In the genomic region with DNA sequence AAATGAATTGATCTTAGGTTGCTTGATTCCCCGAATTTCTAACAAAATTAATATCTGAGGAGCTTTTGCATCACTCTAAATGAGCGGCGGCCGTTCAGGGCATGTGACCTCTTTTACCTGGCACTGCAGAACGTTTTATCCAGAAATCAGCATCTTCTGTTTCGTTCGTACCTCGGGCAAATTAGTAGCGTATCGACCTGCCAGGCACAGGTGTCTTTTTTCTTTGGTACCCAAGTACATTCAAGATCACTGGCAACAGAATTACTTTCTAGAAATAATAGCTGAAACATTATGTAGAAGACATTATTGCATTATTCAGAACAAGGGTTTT, we compare ENCODE assay signal across 8 cellular contexts. TPM values are rescaled to one million over a fixed set of nuclear protein-coding genes. Genes with fewer than 3 reads are reported as not detected.
DNase-seq lines count a peak whose midpoint lies in the region; ATAC-seq and TF ChIP-seq lines count a peak whose summit lies in the region.

No MANE protein-coding gene starts in this region.

- H3K36me3 ChIP-seq in right atrium auricular region (no peaks in the 10 kb centered on the region), body of pancreas (replicated peaks in 1 of 2; ENCODE audit: insufficient read depth in 1 of 2, low read depth in 2 of 2) (no peaks in the 10 kb centered on the region), mesenchymal stem cell (ENCODE audit: control insufficient read depth in 1 of 2, insufficient read depth in 2 of 2, low read depth in 1 of 2, low read length in 2 of 2) (no peaks in the 10 kb centered on the region), aorta (ENCODE audit: control insufficient read depth in 1 of 2, insufficient read depth in 2 of 2, low read length in 1 of 2) (no peaks in the 10 kb centered on the region)

- H3K9me3 ChIP-seq in right atrium auricular region (no peaks in the 10 kb centered on the region), body of pancreas (no peaks in the 10 kb centered on the region), mesenchymal stem cell (ENCODE audit: control insufficient read depth, low read length) (no peaks in the 10 kb centered on the region), aorta (ENCODE audit: control insufficient read depth, low read length) (no peaks in the 10 kb centered on the region)

- ATAC-seq in Right ventricle myocardium inferior (no peak), body of pancreas (peak; percentile 4), aorta (ENCODE audit: low FRiP score) (no peak), HG03095 (IDR thresholded peaks at IDR 0.05; ENCODE audit: unreplicated experiment) (no peak)

- H3K27me3 ChIP-seq in right atrium auricular region (no peaks in the 10 kb centered on the region), body of pancreas (no peaks in the 10 kb centered on the region), mesenchymal stem cell (ENCODE audit: control insufficient read depth in 1 of 2, insufficient read depth in 1 of 2, low read length in 2 of 2) (no peaks in the 10 kb centered on the region), aorta (ENCODE audit: control insufficient read depth in 1 of 2, insufficient read depth in 2 of 2, low read length in 1 of 2) (no peaks in the 10 kb centered on the region)

- DNase-seq in right atrium auricular region (ENCODE audit: low spot score) = no peak
- no peak for DNase-seq in Right ventricle myocardium inferior (ENCODE audit: missing footprints)
- peak in 1 of 4 donors; percentile 11 for DNase-seq in body of pancreas
- DNase-seq in mesenchymal stem cell = no peak
- no peak for DNase-seq in aorta
- DNase-seq in KBM-7 = no peak
- no peak for DNase-seq in NOMO-1 treated with dmso at 0.1 percent for 144 hours (lab: John Stamatoyannopoulos, UW; ENCODE audit: unreplicated experiment)

- H3K23ac ChIP-seq in mesenchymal stem cell (ENCODE audit: low read length in 2 of 2) = no peak overlapping the region

- no peak for TF ChIP-seq POLR2A in body of pancreas (IDR thresholded peaks at IDR 0.05)

- H2BK12ac ChIP-seq in mesenchymal stem cell (ENCODE audit: low read length in 2 of 2) = no peak overlapping the region

- intact Hi-C loops in Right ventricle myocardium inferior (cut with DNase I) (loop anchor here (10.0 kb wide), 1 partner anchor 93 kb away; a partner anchor contains a TSS), body of pancreas (cut with DNase I) (no loop called here), aorta (cut with DNase I) (loop anchor here (10.0 kb wide), 2 partner anchors 73 to 117 kb away; a partner anchor contains a TSS)

- H3K4me1 ChIP-seq in right atrium auricular region = peaks cover 0 to 19% of the 10 kb centered on the region in 2 donors
- H3K4me1 ChIP-seq in body of pancreas = peaks cover 29% of the 10 kb centered on the region
- peaks cover 8% of the 10 kb centered on the region for H3K4me1 ChIP-seq in mesenchymal stem cell (ENCODE audit: control insufficient read depth, insufficient read depth, low read depth, low read length)
- H3K4me1 ChIP-seq in aorta (ENCODE audit: control insufficient read depth in 1 of 2, insufficient read depth in 2 of 2, low read length in 2 of 2) = no peaks in the 10 kb centered on the region

- H3K18ac ChIP-seq in mesenchymal stem cell (ENCODE audit: low read depth in 1 of 2, low read length in 2 of 2) = no peak overlapping the region

- H3K4me3 ChIP-seq in right atrium auricular region (peak overlapping the region; percentile 81 to 85), body of pancreas (peak overlapping the region in 1 of 2 donors; percentile 68), mesenchymal stem cell (ENCODE audit: insufficient read depth in 1 of 2, low read depth in 1 of 2, low read length in 2 of 2) (peak overlapping the region; percentile 90 to 95), aorta (ENCODE audit: low read length in 2 of 2) (peak overlapping the region; percentile 88 to 97)

- H2AFZ ChIP-seq in mesenchymal stem cell (ENCODE audit: low read depth, low read length) = no peak overlapping the region

- H2BK5ac ChIP-seq in mesenchymal stem cell (ENCODE audit: low read depth, low read length, poor library complexity, severe bottlenecking) = no peak overlapping the region

- no peak overlapping the region for H2AK5ac ChIP-seq in mesenchymal stem cell (ENCODE audit: low read length, severe bottlenecking)

- H3K14ac ChIP-seq in mesenchymal stem cell (ENCODE audit: low read length in 2 of 2) = no peak overlapping the region

- H3K9ac ChIP-seq in mesenchymal stem cell (ENCODE audit: low read length) = peak overlapping the region; percentile 83

- TF ChIP-seq CTCF in right atrium auricular region (IDR thresholded peaks at IDR 0.05) = no peak
- TF ChIP-seq CTCF in body of pancreas (IDR thresholded peaks at IDR 0.05) = no peak

- H4K91ac ChIP-seq in mesenchymal stem cell (ENCODE audit: low read length) = no peak overlapping the region

- whole genome bisulfite sequencing in body of pancreas, 2 donors = 3 to 5% methylated on average over 10 of the region's 10 CpGs
- 49% methylated on average over 10 of the region's 10 CpGs for WGBS in mesenchymal stem cell
- WGBS in aorta, 2 donors = 2% methylated on average over 10 of the region's 10 CpGs

- in situ Hi-C loops in KBM-7 (cut with MboI; ENCODE audit: low pct_unique_long_range_greater_than_20kb, low sequenced_read_pairs) = no loop called here

- no peak overlapping the region for H3K4ac ChIP-seq in mesenchymal stem cell (ENCODE audit: low read depth in 1 of 2, low read length in 2 of 2)

- H4K8ac ChIP-seq in mesenchymal stem cell (ENCODE audit: low read length) = no peak overlapping the region

- H3K79me1 ChIP-seq in mesenchymal stem cell (replicated peaks; ENCODE audit: low read length, poor library complexity, severe bottlenecking) = peaks cover 8% of the 10 kb centered on the region

- H2BK120ac ChIP-seq in mesenchymal stem cell (ENCODE audit: low read depth, low read length) = no peak overlapping the region

- H2BK15ac ChIP-seq in mesenchymal stem cell (ENCODE audit: low read depth, poor library complexity, severe bottlenecking) = no peak overlapping the region

- peak overlapping the region; percentile 94 for H3K4me2 ChIP-seq in mesenchymal stem cell (ENCODE audit: low read length, poor library complexity, severe bottlenecking)

- peak overlapping the region; percentile 78 for H3K27ac ChIP-seq in right atrium auricular region
- peak overlapping the region; percentile 75 to 92 (median 85) for H3K27ac ChIP-seq in body of pancreas
- H3K27ac ChIP-seq in mesenchymal stem cell (ENCODE audit: low read length, poor library complexity, severe bottlenecking) = no peak overlapping the region
- peak overlapping the region in 1 of 2 donors; percentile 68 for H3K27ac ChIP-seq in aorta (ENCODE audit: low read depth in 1 of 2, low read length in 2 of 2)

RNA-seq across cellular contexts. Expression of a gene that starts 0.9 kb away (rescaled TPM):
- total RNA-seq in right atrium auricular region (1 to 10 TPM; 7.6 to 9.0 TPM), Right ventricle myocardium inferior (10.6 TPM), body of pancreas (10 to 100 TPM in 1 of 2 donors, 1 to 10 TPM in 1; 9.1 to 17.1 TPM), aorta (10 to 100 TPM; 28.2 to 29.8 TPM)
- polyA plus RNA-seq in mesenchymal stem cell (2013, experiment 1 of 2) = 7.5 TPM
- polyA plus RNA-seq in mesenchymal stem cell (2013, experiment 2 of 2) = 7.2 TPM
- 10 to 100 TPM; 15.1 to 40.3 TPM for polyA plus RNA-seq in aorta
